In the genomic region with DNA sequence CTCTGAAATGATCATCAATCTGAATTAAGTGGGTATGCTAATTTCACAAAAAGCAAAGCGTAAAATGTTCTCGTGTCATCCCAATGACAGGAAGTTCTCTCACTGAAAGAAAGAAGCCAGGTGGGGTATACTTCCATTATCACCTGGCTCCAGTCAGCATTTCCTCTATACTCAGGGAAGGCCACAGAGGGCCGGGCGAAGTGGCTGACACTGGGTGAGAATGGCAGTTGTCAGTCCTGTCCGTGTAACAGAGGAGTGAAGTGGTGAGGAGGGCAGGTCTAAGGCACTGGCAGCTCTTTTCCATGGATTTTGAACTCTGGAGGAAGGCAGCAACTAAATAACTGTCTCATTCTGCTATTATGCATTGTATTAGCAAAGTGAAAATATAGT, we compare ENCODE assay signal across 11 cellular contexts.
DNase-seq lines count a peak whose midpoint lies in the region; ATAC-seq and TF ChIP-seq lines count a peak whose summit lies in the region.
"Had no signal": no experiment of that assay in that cellular context is flagged by ENCODE, and none has a peak within 500 bp of the region (broad histone marks: within the 10 kb centered on the region; RNA-seq: fewer than 3 reads in every experiment).

No MANE protein-coding gene starts in this region.

- no peak for TF ChIP-seq POLR2A in Peyer's patch (IDR thresholded peaks at IDR 0.05)

- DNase-seq in cardiac muscle cell (ENCODE audit: low read depth in 1 of 2, low spot score in 1 of 2) (no peak), left cardiac atrium (no peak), brain microvascular endothelial cell (no peak), ureter (ENCODE audit: low spot score) (peak; percentile 17), SIG-M5 (lab: John Stamatoyannopoulos, UW) (no peak), D341Med (ENCODE audit: low spot score) (no peak), Peyer's patch (no peak)
- DNase-seq: effector memory CD8-positive, alpha-beta T cell; stimulated activated CD4-positive, alpha-beta T cell treated with anti-CD3 and anti-CD28 coated beads, Interleukin-4, amount 100 ng/mL, for 4 hours had no signal

- H3K27me3 ChIP-seq in cardiac muscle cell (no peaks in the 10 kb centered on the region), brain microvascular endothelial cell (replicated peaks) (no peaks in the 10 kb centered on the region), muscle layer of duodenum (ENCODE audit: low read depth, low read length) (no peaks in the 10 kb centered on the region), Peyer's patch (no peaks in the 10 kb centered on the region)
- H3K27me3 ChIP-seq: neutrophil had no signal

- H3K36me3 ChIP-seq in cardiac muscle cell (peaks cover 18% of the 10 kb centered on the region), brain microvascular endothelial cell (replicated peaks) (peaks cover 76% of the 10 kb centered on the region), muscle layer of duodenum (ENCODE audit: control insufficient read depth in 1 of 2, insufficient read depth in 2 of 2, low read length in 2 of 2) (peaks cover 59 to 67% of the 10 kb centered on the region in 2 donors), Peyer's patch (peaks cover 0 to 87% (median 2%) of the 10 kb centered on the region in 3 donors)

- no peak overlapping the region for H3K4me3 ChIP-seq in cardiac muscle cell
- no peak overlapping the region for H3K4me3 ChIP-seq in brain microvascular endothelial cell (ENCODE audit: low read depth, low read length)
- no peak overlapping the region for H3K4me3 ChIP-seq in muscle layer of duodenum (ENCODE audit: low read depth in 1 of 2, low read length in 2 of 2)
- H3K4me3 ChIP-seq in Peyer's patch = no peak overlapping the region

- TF ChIP-seq CTCF in cardiac muscle cell (IDR thresholded peaks at IDR 0.05; ENCODE audit: low read depth, low read length) (no peak), brain microvascular endothelial cell (IDR thresholded peaks at IDR 0.05; ENCODE audit: low read depth, low read length, missing control alignments) (no peak), Peyer's patch (IDR thresholded peaks at IDR 0.05) (no peak)

- H3K27ac ChIP-seq in cardiac muscle cell (peak overlapping the region; percentile 80), brain microvascular endothelial cell (peak overlapping the region; percentile 95), muscle layer of duodenum (ENCODE audit: low read length) (peak overlapping the region; percentile 79), Peyer's patch (peak overlapping the region in 1 of 4 donors; percentile 73)
- H3K27ac ChIP-seq: neutrophil had no signal

- intact Hi-C loops in left cardiac atrium (cut with DNase I) = no loop called here

- in situ Hi-C loops in brain microvascular endothelial cell (cut with HindIII; ENCODE audit: low pct_ligation_motif_present, low sequenced_read_pairs) = no loop called here

- H3K4me1 ChIP-seq in cardiac muscle cell (ENCODE audit: low read depth) (peaks cover 32% of the 10 kb centered on the region), muscle layer of duodenum (ENCODE audit: control insufficient read depth in 1 of 2, insufficient read depth in 2 of 2, low read length in 2 of 2) (peaks cover 9 to 21% of the 10 kb centered on the region in 2 donors), Peyer's patch (peaks cover 0 to 18% (median 0%) of the 10 kb centered on the region in 4 donors)

- H3K9me3 ChIP-seq in cardiac muscle cell (ENCODE audit: low read depth) = no peaks in the 10 kb centered on the region
- no peaks in the 10 kb centered on the region for H3K9me3 ChIP-seq in muscle layer of duodenum (ENCODE audit: control insufficient read depth in 1 of 2, low read length in 2 of 2)
- H3K9me3 ChIP-seq in Peyer's patch = no peaks in the 10 kb centered on the region
- H3K9me3 ChIP-seq: neutrophil had no signal

- ATAC-seq in left cardiac atrium = no peak
- ATAC-seq: effector memory CD8-positive, alpha-beta T cell had no signal
